13 cellular contexts compared by ENCODE assay signal in genomic region chr1:174953170-174953569, GRCh38. TPM values are rescaled to one million over a fixed set of nuclear protein-coding genes. Genes with fewer than 3 reads are reported as not detected.
A peak's percentile ranks its signal among the peaks of the same experiment; 100 is the strongest.
DNase-seq lines count a peak whose midpoint lies in the region; ATAC-seq and TF ChIP-seq lines count a peak whose summit lies in the region.
"Had no signal": no experiment of that assay in that cellular context is flagged by ENCODE, and none has a peak within 500 bp of the region (broad histone marks: within the 10 kb centered on the region; RNA-seq: fewer than 3 reads in every experiment).

No MANE protein-coding gene starts in this region.

- no peak overlapping the region for H3K4me3 ChIP-seq in Peyer's patch
- H3K4me3 ChIP-seq: lung, sigmoid colon had no signal

- H3K27me3 ChIP-seq in Peyer's patch = no peaks in the 10 kb centered on the region
- H3K27me3 ChIP-seq: sigmoid colon had no signal

- peaks cover 0 to 27% (median 0%) of the 10 kb centered on the region in 4 donors for H3K4me1 ChIP-seq in Peyer's patch

- no peak for TF ChIP-seq CTCF in Peyer's patch (IDR thresholded peaks at IDR 0.05)

- peak overlapping the region in 3 of 4 donors; percentile 28 to 48 (median 40) for H3K27ac ChIP-seq in Peyer's patch
- H3K27ac ChIP-seq: 22Rv1, WERI-Rb-1 had no signal

- peaks cover 6% of the 10 kb centered on the region for H3K36me3 Mint-ChIP-seq in stimulated activated memory B cell treated with anti-CD40 and anti-IgM and Interleukin-4, amounts not matched to agents 10 μg/mL and 1 μg/mL and 100 μg/mL, for 72 hours

- no peaks in the 10 kb centered on the region for H3K27me3 Mint-ChIP-seq in stimulated activated memory B cell treated with anti-CD40 and anti-IgM and Interleukin-4, amounts not matched to agents 10 μg/mL and 1 μg/mL and 100 μg/mL, for 72 hours

- peak overlapping the region; percentile 78 for H3K27ac Mint-ChIP-seq in stimulated activated memory B cell treated with anti-CD40 and anti-IgM and Interleukin-4, amounts not matched to agents 10 μg/mL and 1 μg/mL and 100 μg/mL, for 72 hours

- DNase-seq in DMS53 (lab: John Stamatoyannopoulos, UW) (peak; percentile 52), DMS53 treated with DMSO at 0.1 percent for 48 hours (lab: John Stamatoyannopoulos, UW; ENCODE audit: unreplicated experiment) (no peak), Peyer's patch (no peak), T-helper 1 cell (no peak), HCEC 1CT (no peak)
- DNase-seq: NCI-H1694, sigmoid colon, WERI-Rb-1 had no signal

- H3K4me3 Mint-ChIP-seq in stimulated activated memory B cell treated with anti-CD40 and anti-IgM and Interleukin-4, amounts not matched to agents 10 μg/mL and 1 μg/mL and 100 μg/mL, for 72 hours = peak overlapping the region; percentile 65

- H3K9me3 Mint-ChIP-seq in stimulated activated memory B cell treated with anti-CD40 and anti-IgM and Interleukin-4, amounts not matched to agents 10 μg/mL and 1 μg/mL and 100 μg/mL, for 72 hours = no peaks in the 10 kb centered on the region

- peaks cover 47% of the 10 kb centered on the region for H3K4me1 Mint-ChIP-seq in stimulated activated memory B cell treated with anti-CD40 and anti-IgM and Interleukin-4, amounts not matched to agents 10 μg/mL and 1 μg/mL and 100 μg/mL, for 72 hours

- peak; percentile 63 for ATAC-seq in HG02870 (IDR thresholded peaks at IDR 0.05; ENCODE audit: unreplicated experiment)
- peak; percentile 85 for ATAC-seq in stimulated activated memory B cell treated with anti-CD40 and anti-IgM and Interleukin-4, amounts not matched to agents 10 μg/mL and 1 μg/mL and 100 μg/mL, for 72 hours
- no peak for ATAC-seq in GM18519 (IDR thresholded peaks at IDR 0.05; ENCODE audit: low FRiP score, unreplicated experiment)

- no peak for TF ChIP-seq POLR2A in Peyer's patch (IDR thresholded peaks at IDR 0.05)

- H3K9me3 ChIP-seq in Peyer's patch = no peaks in the 10 kb centered on the region
- H3K9me3 ChIP-seq: sigmoid colon had no signal

- H3K36me3 ChIP-seq in Peyer's patch = peaks cover 0 to 3% (median 0%) of the 10 kb centered on the region in 3 donors
- H3K36me3 ChIP-seq: sigmoid colon, WERI-Rb-1 had no signal

RNA-seq across cellular contexts. Expression of gene CACYBP, which starts 46.6 kb away (rescaled TPM):
- 100 to 1,000 TPM in 2 of 4 donors, 10 to 100 TPM in 2; 15.3 to 139 (median 89.6) TPM for total RNA-seq in Peyer's patch
